ENCODE assay signal across 1 cellular context in the genomic region with DNA sequence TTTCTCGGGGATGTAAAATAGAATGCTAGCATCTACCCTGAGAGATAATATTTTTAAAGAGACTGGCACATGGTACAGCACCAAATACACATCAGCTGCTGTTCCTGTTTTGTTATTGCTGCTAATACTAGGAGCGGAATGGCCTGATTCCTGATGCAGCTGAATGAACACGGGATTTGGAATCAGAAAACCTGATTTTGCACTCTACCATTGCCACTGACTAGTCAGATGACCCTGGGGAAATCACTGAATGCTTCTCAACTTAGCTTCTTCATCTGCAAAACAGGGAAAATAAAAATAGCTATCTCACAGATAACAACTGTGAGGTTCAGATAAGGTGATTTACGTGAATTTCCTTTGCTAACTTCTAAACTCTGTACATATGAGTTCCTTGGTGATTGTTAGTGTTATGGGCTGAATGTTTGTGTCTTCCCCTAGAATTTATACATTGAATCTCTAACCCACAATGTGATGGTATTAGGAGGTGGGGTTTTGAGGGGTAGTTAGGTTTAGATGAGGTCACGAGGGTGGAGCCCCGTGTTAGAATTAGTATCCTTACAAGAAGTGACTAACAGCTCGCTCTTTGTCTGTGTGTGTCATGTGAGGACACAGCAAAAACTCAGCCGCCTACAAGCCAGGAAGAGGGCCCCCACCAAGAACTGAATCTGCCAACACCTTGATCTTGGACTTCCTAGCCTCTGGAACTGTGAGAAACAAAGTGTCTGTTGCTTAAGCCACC.
A peak's percentile ranks its signal among the peaks of the same experiment; 100 is the strongest.
TF ChIP-seq lines count a peak whose summit lies in the region.

No MANE protein-coding gene starts in this region.

TF ChIP-seq in K562, 482 proteins besides CTCF, POLR2A, EP300 and RAD21 (continued from another document and continues in another):
- TF ChIP-seq MGA (IDR thresholded peaks at IDR 0.05) (no peak), TAF7 (tag; IDR thresholded peaks at IDR 0.05) (no peak), TCFL5 (CRISPR knock-in tag; conservative IDR thresholded peaks at IDR 0.05) (no peak), OTX1 (CRISPR knock-in tag; IDR thresholded peaks at IDR 0.05) (no peak), GATAD2B (IDR thresholded peaks at IDR 0.05; ENCODE audit: borderline replicate concordance) (no peak), ARID1B (IDR thresholded peaks at IDR 0.05) (0 out of 2 replicates have a peak, but pooled peaks have one; percentile 30), SOX6 (IDR thresholded peaks at IDR 0.05) (0 out of 2 replicates have a peak, but pooled peaks have one; percentile 31), ZNF551 (CRISPR knock-in tag; IDR thresholded peaks at IDR 0.05) (no peak), L3MBTL2 (IDR thresholded peaks at IDR 0.05) (no peak), PYGO2 (tag; IDR thresholded peaks at IDR 0.05) (no peak), ZNF512 (tag; IDR thresholded peaks at IDR 0.05) (no peak), NR0B1 (IDR thresholded peaks at IDR 0.05; ENCODE audit: partially characterized antibody) (no peak), JUND (IDR thresholded peaks at IDR 0.05; ENCODE audit: borderline replicate concordance, low read depth, low read length) (peak; percentile 17; the same call in 1 of the 2 replicates), JUND (tag; IDR thresholded peaks at IDR 0.05; ENCODE audit: borderline replicate concordance, low read depth, low read length) (no peak), CSDE1 (IDR thresholded peaks at IDR 0.05) (no peak), BHLHE40 (IDR thresholded peaks at IDR 0.05; ENCODE audit: low read length) (0 out of 2 replicates have a peak, but pooled peaks have one; percentile 10), KDM1A (IDR thresholded peaks at IDR 0.05) (peak; percentile 35 to 43; a peak in 2 of 4 replicates), MEIS2 (IDR thresholded peaks at IDR 0.05; ENCODE audit: partially characterized antibody) (peak; percentile 12), THRA (IDR thresholded peaks at IDR 0.05) (peak; percentile 49; the same call in 1 of the 2 replicates), ZZZ3 (IDR thresholded peaks at IDR 0.05) (no peak), IRF2 (CRISPR knock-in tag; IDR thresholded peaks at IDR 0.05) (no peak), MEF2D (tag; conservative IDR thresholded peaks at IDR 0.05; ENCODE audit: low read depth) (peak; percentile 78), GATAD2A (IDR thresholded peaks at IDR 0.05) (no peak), KAT7 (CRISPR knock-in tag; IDR thresholded peaks at IDR 0.05; ENCODE audit: borderline replicate concordance) (no peak), RBM25 (IDR thresholded peaks at IDR 0.05; ENCODE audit: low read depth, low read length, severe bottlenecking) (no peak), ZNF830 (CRISPR knock-in tag; IDR thresholded peaks at IDR 0.05) (no peak), COPS2 (conservative IDR thresholded peaks at IDR 0.05) (no peak), RBM15 (IDR thresholded peaks at IDR 0.05; ENCODE audit: insufficient read depth, low read length) (no peak), HDAC8 (tag; IDR thresholded peaks at IDR 0.05) (no peak), NONO (IDR thresholded peaks at IDR 0.05; ENCODE audit: low read depth in 2 of 2, low read length in 1 of 2) (no peak), ZNF384 (IDR thresholded peaks at IDR 0.05; ENCODE audit: low read depth, low read length) (no peak), ZNF23 (CRISPR knock-in tag; IDR thresholded peaks at IDR 0.05) (no peak)
- TF ChIP-seq, protein P1, sequence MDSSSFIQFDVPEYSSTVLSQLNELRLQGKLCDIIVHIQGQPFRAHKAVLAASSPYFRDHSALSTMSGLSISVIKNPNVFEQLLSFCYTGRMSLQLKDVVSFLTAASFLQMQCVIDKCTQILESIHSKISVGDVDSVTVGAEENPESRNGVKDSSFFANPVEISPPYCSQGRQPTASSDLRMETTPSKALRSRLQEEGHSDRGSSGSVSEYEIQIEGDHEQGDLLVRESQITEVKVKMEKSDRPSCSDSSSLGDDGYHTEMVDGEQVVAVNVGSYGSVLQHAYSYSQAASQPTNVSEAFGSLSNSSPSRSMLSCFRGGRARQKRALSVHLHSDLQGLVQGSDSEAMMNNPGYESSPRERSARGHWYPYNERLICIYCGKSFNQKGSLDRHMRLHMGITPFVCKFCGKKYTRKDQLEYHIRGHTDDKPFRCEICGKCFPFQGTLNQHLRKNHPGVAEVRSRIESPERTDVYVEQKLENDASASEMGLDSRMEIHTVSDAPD (CRISPR knock-in tag; IDR thresholded peaks at IDR 0.05): no peak
- TF ChIP-seq, protein P2, sequence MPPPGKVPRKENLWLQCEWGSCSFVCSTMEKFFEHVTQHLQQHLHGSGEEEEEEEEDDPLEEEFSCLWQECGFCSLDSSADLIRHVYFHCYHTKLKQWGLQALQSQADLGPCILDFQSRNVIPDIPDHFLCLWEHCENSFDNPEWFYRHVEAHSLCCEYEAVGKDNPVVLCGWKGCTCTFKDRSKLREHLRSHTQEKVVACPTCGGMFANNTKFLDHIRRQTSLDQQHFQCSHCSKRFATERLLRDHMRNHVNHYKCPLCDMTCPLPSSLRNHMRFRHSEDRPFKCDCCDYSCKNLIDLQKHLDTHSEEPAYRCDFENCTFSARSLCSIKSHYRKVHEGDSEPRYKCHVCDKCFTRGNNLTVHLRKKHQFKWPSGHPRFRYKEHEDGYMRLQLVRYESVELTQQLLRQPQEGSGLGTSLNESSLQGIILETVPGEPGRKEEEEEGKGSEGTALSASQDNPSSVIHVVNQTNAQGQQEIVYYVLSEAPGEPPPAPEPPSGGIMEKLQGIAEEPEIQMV (tag; conservative IDR thresholded peaks at IDR 0.05; ENCODE audit: low read depth): no peak
- TF ChIP-seq, protein P3, sequence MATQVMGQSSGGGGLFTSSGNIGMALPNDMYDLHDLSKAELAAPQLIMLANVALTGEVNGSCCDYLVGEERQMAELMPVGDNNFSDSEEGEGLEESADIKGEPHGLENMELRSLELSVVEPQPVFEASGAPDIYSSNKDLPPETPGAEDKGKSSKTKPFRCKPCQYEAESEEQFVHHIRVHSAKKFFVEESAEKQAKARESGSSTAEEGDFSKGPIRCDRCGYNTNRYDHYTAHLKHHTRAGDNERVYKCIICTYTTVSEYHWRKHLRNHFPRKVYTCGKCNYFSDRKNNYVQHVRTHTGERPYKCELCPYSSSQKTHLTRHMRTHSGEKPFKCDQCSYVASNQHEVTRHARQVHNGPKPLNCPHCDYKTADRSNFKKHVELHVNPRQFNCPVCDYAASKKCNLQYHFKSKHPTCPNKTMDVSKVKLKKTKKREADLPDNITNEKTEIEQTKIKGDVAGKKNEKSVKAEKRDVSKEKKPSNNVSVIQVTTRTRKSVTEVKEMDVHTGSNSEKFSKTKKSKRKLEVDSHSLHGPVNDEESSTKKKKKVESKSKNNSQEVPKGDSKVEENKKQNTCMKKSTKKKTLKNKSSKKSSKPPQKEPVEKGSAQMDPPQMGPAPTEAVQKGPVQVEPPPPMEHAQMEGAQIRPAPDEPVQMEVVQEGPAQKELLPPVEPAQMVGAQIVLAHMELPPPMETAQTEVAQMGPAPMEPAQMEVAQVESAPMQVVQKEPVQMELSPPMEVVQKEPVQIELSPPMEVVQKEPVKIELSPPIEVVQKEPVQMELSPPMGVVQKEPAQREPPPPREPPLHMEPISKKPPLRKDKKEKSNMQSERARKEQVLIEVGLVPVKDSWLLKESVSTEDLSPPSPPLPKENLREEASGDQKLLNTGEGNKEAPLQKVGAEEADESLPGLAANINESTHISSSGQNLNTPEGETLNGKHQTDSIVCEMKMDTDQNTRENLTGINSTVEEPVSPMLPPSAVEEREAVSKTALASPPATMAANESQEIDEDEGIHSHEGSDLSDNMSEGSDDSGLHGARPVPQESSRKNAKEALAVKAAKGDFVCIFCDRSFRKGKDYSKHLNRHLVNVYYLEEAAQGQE (CRISPR knock-in tag; IDR thresholded peaks at IDR 0.05; ENCODE audit: low read depth): no peak
